2 cellular contexts compared by ENCODE assay signal in the genomic region with DNA sequence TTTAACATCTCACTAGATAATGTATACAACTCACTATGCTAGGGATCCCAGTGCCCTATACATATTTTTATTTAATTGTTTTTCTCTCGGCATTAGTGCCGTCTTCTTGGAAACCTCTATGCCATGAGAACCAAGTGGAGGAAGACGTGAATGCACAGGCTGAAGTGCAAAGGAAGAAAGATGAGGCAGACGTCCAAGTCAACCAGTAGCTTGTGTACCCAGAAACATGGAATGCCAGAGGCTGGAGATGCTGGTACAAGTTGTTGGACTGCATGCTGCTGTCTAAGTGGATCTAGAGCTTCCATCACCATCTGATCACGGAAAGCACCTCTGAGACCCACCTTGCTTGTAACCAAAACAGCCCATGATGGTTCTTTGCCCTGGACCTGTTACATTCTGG.
TF ChIP-seq lines count a peak whose summit lies in the region.

No MANE protein-coding gene starts in this region.

TF ChIP-seq in IMR-90, 13 proteins besides CTCF, POLR2A, EP300 and RAD21:
- no peak for TF ChIP-seq CHD1 (IDR thresholded peaks at IDR 0.05; ENCODE audit: low read depth, low read length)
- TF ChIP-seq, protein P1, sequence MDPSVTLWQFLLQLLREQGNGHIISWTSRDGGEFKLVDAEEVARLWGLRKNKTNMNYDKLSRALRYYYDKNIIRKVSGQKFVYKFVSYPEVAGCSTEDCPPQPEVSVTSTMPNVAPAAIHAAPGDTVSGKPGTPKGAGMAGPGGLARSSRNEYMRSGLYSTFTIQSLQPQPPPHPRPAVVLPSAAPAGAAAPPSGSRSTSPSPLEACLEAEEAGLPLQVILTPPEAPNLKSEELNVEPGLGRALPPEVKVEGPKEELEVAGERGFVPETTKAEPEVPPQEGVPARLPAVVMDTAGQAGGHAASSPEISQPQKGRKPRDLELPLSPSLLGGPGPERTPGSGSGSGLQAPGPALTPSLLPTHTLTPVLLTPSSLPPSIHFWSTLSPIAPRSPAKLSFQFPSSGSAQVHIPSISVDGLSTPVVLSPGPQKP (IDR thresholded peaks at IDR 0.05; ENCODE audit: borderline replicate concordance, low read depth, low read length), result no peak
- TF ChIP-seq MAFK (IDR thresholded peaks at IDR 0.05; ENCODE audit: low read depth, low read length), result no peak
TF ChIP-seq in IMR-90: peak in this region for 0.

TF ChIP-seq in SK-N-SH, 30 proteins besides CTCF, POLR2A, EP300 and RAD21:
- TF ChIP-seq, protein P2, sequence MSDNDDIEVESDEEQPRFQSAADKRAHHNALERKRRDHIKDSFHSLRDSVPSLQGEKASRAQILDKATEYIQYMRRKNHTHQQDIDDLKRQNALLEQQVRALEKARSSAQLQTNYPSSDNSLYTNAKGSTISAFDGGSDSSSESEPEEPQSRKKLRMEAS (IDR thresholded peaks at IDR 0.05; ENCODE audit: low read depth), result no peak
- TF ChIP-seq FOXJ3 (CRISPR knock-in tag; IDR thresholded peaks at IDR 0.05), result no peak
- TF ChIP-seq MXI1 (IDR thresholded peaks at IDR 0.05; ENCODE audit: low read depth, low read length), result no peak
- no peak for TF ChIP-seq ELF1 (IDR thresholded peaks at IDR 0.05)
- TF ChIP-seq MEF2A (IDR thresholded peaks at IDR 0.05; ENCODE audit: borderline replicate concordance, low read depth), result no peak
- TF ChIP-seq RFX5 (IDR thresholded peaks at IDR 0.05; ENCODE audit: low read length), result no peak
- TF ChIP-seq, protein P3, sequence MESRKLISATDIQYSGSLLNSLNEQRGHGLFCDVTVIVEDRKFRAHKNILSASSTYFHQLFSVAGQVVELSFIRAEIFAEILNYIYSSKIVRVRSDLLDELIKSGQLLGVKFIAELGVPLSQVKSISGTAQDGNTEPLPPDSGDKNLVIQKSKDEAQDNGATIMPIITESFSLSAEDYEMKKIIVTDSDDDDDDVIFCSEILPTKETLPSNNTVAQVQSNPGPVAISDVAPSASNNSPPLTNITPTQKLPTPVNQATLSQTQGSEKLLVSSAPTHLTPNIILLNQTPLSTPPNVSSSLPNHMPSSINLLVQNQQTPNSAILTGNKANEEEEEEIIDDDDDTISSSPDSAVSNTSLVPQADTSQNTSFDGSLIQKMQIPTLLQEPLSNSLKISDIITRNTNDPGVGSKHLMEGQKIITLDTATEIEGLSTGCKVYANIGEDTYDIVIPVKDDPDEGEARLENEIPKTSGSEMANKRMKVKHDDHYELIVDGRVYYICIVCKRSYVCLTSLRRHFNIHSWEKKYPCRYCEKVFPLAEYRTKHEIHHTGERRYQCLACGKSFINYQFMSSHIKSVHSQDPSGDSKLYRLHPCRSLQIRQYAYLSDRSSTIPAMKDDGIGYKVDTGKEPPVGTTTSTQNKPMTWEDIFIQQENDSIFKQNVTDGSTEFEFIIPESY (IDR thresholded peaks at IDR 0.05; ENCODE audit: borderline replicate concordance, low read depth), result no peak
- no peak for TF ChIP-seq EZH2phosphoT487 (IDR thresholded peaks at IDR 0.05; ENCODE audit: borderline replicate concordance, low read depth)
- TF ChIP-seq, protein P4, sequence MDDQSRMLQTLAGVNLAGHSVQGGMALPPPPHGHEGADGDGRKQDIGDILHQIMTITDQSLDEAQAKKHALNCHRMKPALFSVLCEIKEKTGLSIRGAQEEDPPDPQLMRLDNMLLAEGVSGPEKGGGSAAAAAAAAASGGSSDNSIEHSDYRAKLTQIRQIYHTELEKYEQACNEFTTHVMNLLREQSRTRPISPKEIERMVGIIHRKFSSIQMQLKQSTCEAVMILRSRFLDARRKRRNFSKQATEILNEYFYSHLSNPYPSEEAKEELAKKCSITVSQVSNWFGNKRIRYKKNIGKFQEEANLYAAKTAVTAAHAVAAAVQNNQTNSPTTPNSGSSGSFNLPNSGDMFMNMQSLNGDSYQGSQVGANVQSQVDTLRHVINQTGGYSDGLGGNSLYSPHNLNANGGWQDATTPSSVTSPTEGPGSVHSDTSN (IDR thresholded peaks at IDR 0.05), result no peak
- no peak for TF ChIP-seq TAF1 (IDR thresholded peaks at IDR 0.05; ENCODE audit: borderline replicate concordance, low read depth, low read length)
- TF ChIP-seq NRF1 (IDR thresholded peaks at IDR 0.05; ENCODE audit: low read depth, low read length), result no peak
- TF ChIP-seq RXRA (IDR thresholded peaks at IDR 0.05; ENCODE audit: borderline replicate concordance, low read depth), result no peak
- TF ChIP-seq SMC3 (IDR thresholded peaks at IDR 0.05; ENCODE audit: low read depth, low read length), result no peak
- no peak for TF ChIP-seq SIN3A (IDR thresholded peaks at IDR 0.05; ENCODE audit: borderline replicate concordance, low read depth, low read length)
- no peak for TF ChIP-seq FOXM1 (IDR thresholded peaks at IDR 0.05; ENCODE audit: low read depth)
- TF ChIP-seq CHD2 (IDR thresholded peaks at IDR 0.05; ENCODE audit: low read length, partially characterized antibody), result no peak
- no peak for TF ChIP-seq YY1 (IDR thresholded peaks at IDR 0.05; ENCODE audit: low read depth)
- TF ChIP-seq, protein P5, sequence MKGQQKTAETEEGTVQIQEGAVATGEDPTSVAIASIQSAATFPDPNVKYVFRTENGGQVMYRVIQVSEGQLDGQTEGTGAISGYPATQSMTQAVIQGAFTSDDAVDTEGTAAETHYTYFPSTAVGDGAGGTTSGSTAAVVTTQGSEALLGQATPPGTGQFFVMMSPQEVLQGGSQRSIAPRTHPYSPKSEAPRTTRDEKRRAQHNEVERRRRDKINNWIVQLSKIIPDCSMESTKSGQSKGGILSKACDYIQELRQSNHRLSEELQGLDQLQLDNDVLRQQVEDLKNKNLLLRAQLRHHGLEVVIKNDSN (IDR thresholded peaks at IDR 0.05; ENCODE audit: borderline replicate concordance, low read depth), result no peak
